24 cellular contexts compared by ENCODE assay signal in genomic region chr14:33728010-33728498, GRCh38.
DNase-seq lines count a peak whose midpoint lies in the region; ATAC-seq and TF ChIP-seq lines count a peak whose summit lies in the region.
"Had no signal": no experiment of that assay in that cellular context is flagged by ENCODE, and none has a peak within 500 bp of the region (broad histone marks: within the 10 kb centered on the region; RNA-seq: fewer than 3 reads in every experiment).

No MANE protein-coding gene starts in this region.

- WGBS in smooth muscle cell (ENCODE audit: low lambda C conversion rate), result 62% methylated on average over 3 of the region's 3 CpGs

- H3K9me3 ChIP-seq in breast epithelium (no peaks in the 10 kb centered on the region), PC-3 (ENCODE audit: low read length) (no peaks in the 10 kb centered on the region), smooth muscle cell (replicated peaks; ENCODE audit: low read depth) (no peaks in the 10 kb centered on the region)
- H3K9me3 ChIP-seq: BE2C, Peyer's patch, spleen, vagina had no signal

- H3K9ac ChIP-seq in PC-3 (ENCODE audit: low read length) (no peak overlapping the region), smooth muscle cell (ENCODE audit: low read depth) (no peak overlapping the region)

- ATAC-seq in PC-3 (peak; percentile 19), foreskin keratinocyte (peak; percentile 62)
- ATAC-seq: left cardiac atrium; stimulated activated effector memory CD8-positive, alpha-beta T cell treated with anti-CD3 and anti-CD28 coated beads, Interleukin-12 subunit alpha, Interleukin-12 subunit beta, amount 100 ng/mL, for 72 hours; T-helper 17 cell had no signal

- no peak overlapping the region for H3K4me2 ChIP-seq in PC-3 (ENCODE audit: low read length)
- no peak overlapping the region for H3K4me2 ChIP-seq in smooth muscle cell

- TF ChIP-seq CTCF in MCF 10A (IDR thresholded peaks at IDR 0.05; ENCODE audit: unreplicated experiment) (no peak), breast epithelium (IDR thresholded peaks at IDR 0.05) (no peak), PC-3 (conservative IDR thresholded peaks at IDR 0.05; ENCODE audit: low read depth, low read length) (no peak), foreskin keratinocyte (conservative IDR thresholded peaks at IDR 0.05) (no peak), smooth muscle cell (IDR thresholded peaks at IDR 0.05; ENCODE audit: borderline replicate concordance, insufficient read depth, poor library complexity, severe bottlenecking) (no peak)

- H3K4me3 Mint-ChIP-seq in MCF 10A (ENCODE audit: unreplicated experiment), result no peak overlapping the region
- H3K4me3 Mint-ChIP-seq in activated CD4-positive, alpha-beta memory T cell treated with anti-CD3 and anti-CD28 coated beads for 36 hours, result no peak overlapping the region
- H3K4me3 Mint-ChIP-seq: activated naive CD4-positive, alpha-beta T cell treated with anti-CD3 and anti-CD28 coated beads for 36 hours; activated T-cell treated with anti-CD3 and anti-CD28 coated beads, Interleukin-2, amount 50 U/mL, for 72 hours; H9; stimulated activated effector memory CD8-positive, alpha-beta T cell treated with anti-CD3 and anti-CD28 coated beads, Interleukin-12 subunit alpha, Interleukin-12 subunit beta, amount 100 ng/mL, for 72 hours; T-helper 17 cell had no signal

- no peaks in the 10 kb centered on the region for H3K4me1 ChIP-seq in breast epithelium
- H3K4me1 ChIP-seq in PC-3 (ENCODE audit: insufficient read depth, low read length), result peaks cover 30% of the 10 kb centered on the region
- no peaks in the 10 kb centered on the region for H3K4me1 ChIP-seq in foreskin keratinocyte
- H3K4me1 ChIP-seq in smooth muscle cell (ENCODE audit: low read depth), result no peaks in the 10 kb centered on the region
- H3K4me1 ChIP-seq: BE2C, Peyer's patch, spleen, vagina had no signal

- no peaks in the 10 kb centered on the region for H3K27me3 ChIP-seq in breast epithelium
- no peaks in the 10 kb centered on the region for H3K27me3 ChIP-seq in PC-3 (ENCODE audit: low read length)
- H3K27me3 ChIP-seq in foreskin keratinocyte, result no peaks in the 10 kb centered on the region
- H3K27me3 ChIP-seq in smooth muscle cell (ENCODE audit: low read depth), result no peaks in the 10 kb centered on the region
- H3K27me3 ChIP-seq: BE2C, Peyer's patch, spleen, vagina had no signal

- H3F3A ChIP-seq in PC-3 (ENCODE audit: low read length, unreplicated experiment) (no peaks in the 10 kb centered on the region), smooth muscle cell (ENCODE audit: low read depth) (no peaks in the 10 kb centered on the region)

- H3K27ac Mint-ChIP-seq in MCF 10A (ENCODE audit: low read depth, unreplicated experiment), result no peak overlapping the region
- H3K27ac Mint-ChIP-seq in activated CD4-positive, alpha-beta memory T cell treated with anti-CD3 and anti-CD28 coated beads for 36 hours, result no peak overlapping the region
- H3K27ac Mint-ChIP-seq: activated naive CD4-positive, alpha-beta T cell treated with anti-CD3 and anti-CD28 coated beads for 36 hours; activated T-cell treated with anti-CD3 and anti-CD28 coated beads, Interleukin-2, amount 50 U/mL, for 72 hours; H9; stimulated activated effector memory CD8-positive, alpha-beta T cell treated with anti-CD3 and anti-CD28 coated beads, Interleukin-12 subunit alpha, Interleukin-12 subunit beta, amount 100 ng/mL, for 72 hours; T-helper 17 cell had no signal

- H3K27ac ChIP-seq in breast epithelium (no peak overlapping the region), PC-3 (ENCODE audit: low read length) (peak overlapping the region; percentile 7; the same call in 1 of the 2 replicates), foreskin keratinocyte (no peak overlapping the region), temporal lobe (ENCODE audit: low read depth, low read length) (peak overlapping the region; percentile 52), smooth muscle cell (ENCODE audit: low read depth) (no peak overlapping the region)
- H3K27ac ChIP-seq: Peyer's patch, spleen, vagina had no signal

- no peaks in the 10 kb centered on the region for H3K79me2 ChIP-seq in PC-3 (ENCODE audit: low read length)
- H3K79me2 ChIP-seq in smooth muscle cell (ENCODE audit: low read depth), result no peaks in the 10 kb centered on the region

- no peaks in the 10 kb centered on the region for H3K9me2 ChIP-seq in PC-3 (replicated peaks; ENCODE audit: low read length)

- no peak for TF ChIP-seq POLR2A in breast epithelium (IDR thresholded peaks at IDR 0.05)

- H3K4me1 Mint-ChIP-seq in MCF 10A (ENCODE audit: insufficient read depth, unreplicated experiment), result no peaks in the 10 kb centered on the region
- H3K4me1 Mint-ChIP-seq in activated CD4-positive, alpha-beta memory T cell treated with anti-CD3 and anti-CD28 coated beads for 36 hours (ENCODE audit: low read depth), result no peaks in the 10 kb centered on the region
- H3K4me1 Mint-ChIP-seq: stimulated activated effector memory CD8-positive, alpha-beta T cell treated with anti-CD3 and anti-CD28 coated beads, Interleukin-12 subunit alpha, Interleukin-12 subunit beta, amount 100 ng/mL, for 72 hours had no signal

- DNase-seq in MCF 10A (ENCODE audit: unreplicated experiment), result peak; percentile 0
- DNase-seq in breast epithelium (ENCODE audit: low spot score in 2 of 2), result no peak
- DNase-seq in PC-3, result peak; percentile 70
- DNase-seq in foreskin keratinocyte, result peak; percentile 14 to 49
- no peak for DNase-seq in activated CD4-positive, alpha-beta memory T cell treated with anti-CD3 and anti-CD28 coated beads for 36 hours
- DNase-seq in smooth muscle cell (lab: John Stamatoyannopoulos, UW; ENCODE audit: unreplicated experiment), result no peak
- DNase-seq in HPDE6-E6E7 (ENCODE audit: extremely low spot score), result no peak
- DNase-seq: activated CD4-positive, alpha-beta T cell treated with anti-CD3 and anti-CD28 coated beads for 4 hours; activated naive CD4-positive, alpha-beta T cell treated with anti-CD3 and anti-CD28 coated beads for 36 hours; activated T-cell treated with anti-CD3 and anti-CD28 coated beads, Interleukin-2, amount 50 U/mL, for 72 hours; BE2C; dermis blood vessel endothelial cell; glutamatergic neuron; H9; left cardiac atrium; NCI-H1092 treated with DMSO at 0.1 percent for 48 hours; NK-92 treated with Interleukin-12 subunit alpha and Interleukin-12 subunit beta, amount 100 ng/mL, for 24 hours; Peyer's patch; spleen; stimulated activated CD4-positive, alpha-beta T cell treated with anti-CD3 and anti-CD28 coated beads, Interleukin-2, amount 100 ng/mL, for 48 hours; T-helper 17 cell had no signal

- BruUV-seq in MCF 10A (replicated peaks; lab: Mats Ljungman, UMichigan), result no TSS peak
- no TSS peak for BruUV-seq in PC-3 (replicated peaks; lab: Mats Ljungman, UMichigan)

- no peak overlapping the region for H2AFZ ChIP-seq in PC-3 (ENCODE audit: low read length)
- H2AFZ ChIP-seq in smooth muscle cell (ENCODE audit: low read depth), result no peak overlapping the region

- no peaks in the 10 kb centered on the region for H3K36me3 Mint-ChIP-seq in MCF 10A (ENCODE audit: insufficient read depth, unreplicated experiment)
- no peaks in the 10 kb centered on the region for H3K36me3 Mint-ChIP-seq in activated CD4-positive, alpha-beta memory T cell treated with anti-CD3 and anti-CD28 coated beads for 36 hours
- H3K36me3 Mint-ChIP-seq: stimulated activated effector memory CD8-positive, alpha-beta T cell treated with anti-CD3 and anti-CD28 coated beads, Interleukin-12 subunit alpha, Interleukin-12 subunit beta, amount 100 ng/mL, for 72 hours had no signal

- no peaks in the 10 kb centered on the region for H3K36me3 ChIP-seq in breast epithelium
- no peaks in the 10 kb centered on the region for H3K36me3 ChIP-seq in PC-3 (ENCODE audit: low read depth, low read length)
- no peaks in the 10 kb centered on the region for H3K36me3 ChIP-seq in smooth muscle cell (ENCODE audit: low read depth)
- H3K36me3 ChIP-seq: BE2C, Peyer's patch, spleen, vagina had no signal

- POLR2A ChIA-PET in MCF 10A (lab: Yijun Ruan, JAX), result no interaction called here
- POLR2A ChIA-PET in PC-3 (lab: Charles Lee; ENCODE audit: unreplicated experiment), result no interaction called here
- POLR2A ChIA-PET in activated CD4-positive, alpha-beta memory T cell treated with anti-CD3 and anti-CD28 coated beads for 36 hours (lab: Charles Lee), result no interaction called here

- H3K4me3 ChIP-seq in breast epithelium (no peak overlapping the region), PC-3 (ENCODE audit: low read length) (no peak overlapping the region), smooth muscle cell (no peak overlapping the region)
- H3K4me3 ChIP-seq: Peyer's patch, spleen, vagina had no signal

- intact Hi-C loops in MCF 10A (cut with micrococcal nuclease) (no loop called here), breast epithelium (cut with DNase I; ENCODE audit: low total_unique reads) (no loop called here), PC-3 (cut with micrococcal nuclease) (no loop called here)
- intact Hi-C loops in activated CD4-positive, alpha-beta memory T cell treated with anti-CD3 and anti-CD28 coated beads for 36 hours (cut with micrococcal nuclease), result no loop called here

- H3K9me3 Mint-ChIP-seq in MCF 10A (ENCODE audit: unreplicated experiment), result no peaks in the 10 kb centered on the region
- H3K9me3 Mint-ChIP-seq in activated CD4-positive, alpha-beta memory T cell treated with anti-CD3 and anti-CD28 coated beads for 36 hours, result no peaks in the 10 kb centered on the region
- H3K9me3 Mint-ChIP-seq: activated T-cell treated with anti-CD3 and anti-CD28 coated beads, Interleukin-2, amount 50 U/mL, for 72 hours; H9; stimulated activated effector memory CD8-positive, alpha-beta T cell treated with anti-CD3 and anti-CD28 coated beads, Interleukin-12 subunit alpha, Interleukin-12 subunit beta, amount 100 ng/mL, for 72 hours had no signal

- CTCF ChIA-PET in MCF 10A (lab: Yijun Ruan, JAX) (no interaction called here), PC-3 (lab: Charles Lee) (no interaction called here)
- CTCF ChIA-PET in activated CD4-positive, alpha-beta memory T cell treated with anti-CD3 and anti-CD28 coated beads for 36 hours (lab: Charles Lee), result no interaction called here

- H3K27me3 Mint-ChIP-seq in MCF 10A (ENCODE audit: insufficient read depth, unreplicated experiment), result no peaks in the 10 kb centered on the region
- peaks cover 2% of the 10 kb centered on the region for H3K27me3 Mint-ChIP-seq in activated CD4-positive, alpha-beta memory T cell treated with anti-CD3 and anti-CD28 coated beads for 36 hours

- no peaks in the 10 kb centered on the region for H4K20me1 ChIP-seq in PC-3 (ENCODE audit: low read length)
- no peaks in the 10 kb centered on the region for H4K20me1 ChIP-seq in smooth muscle cell (ENCODE audit: low read depth)

Comparison
In these comparisons a context has a peak if more than half of its experiments do, and no peak if none do; other contexts are left out.
1. DNase-seq: peak in MCF 10A (single experiment), PC-3 (single experiment) and foreskin keratinocyte (2 of 2); none in breast epithelium (0 of 2), activated CD4-positive, alpha-beta memory T cell treated with anti-CD3 and anti-CD28 coated beads for 36 hours (single experiment), smooth muscle cell (single experiment) and HPDE6-E6E7 (single experiment).
2. H3K27ac ChIP-seq: peak in PC-3 (single experiment) and temporal lobe (single experiment); none in breast epithelium (0 of 2), foreskin keratinocyte (single experiment) and smooth muscle cell (single experiment).